In genomic region chr1:115807723-115808122, GRCh38 we compare ENCODE assay signal across 8 cellular contexts. TPM values are rescaled to one million over a fixed set of nuclear protein-coding genes. Genes with fewer than 3 reads are reported as not detected.
DNase-seq lines count a peak whose midpoint lies in the region; ATAC-seq, FAIRE-seq and TF ChIP-seq lines count a peak whose summit lies in the region.

No MANE protein-coding gene starts in this region.

- CTCF ChIA-PET in PC-9 (lab: Charles Lee) (interaction anchor here (0.5 to 1.0 kb wide), 2 partner anchors 173 to 1365 kb away, joined by 5 to 9 read pairs; no protein-coding TSS in a partner anchor), MCF 10A (lab: Yijun Ruan, JAX) (interaction anchor here (0.6 to 5.6 kb wide), 11 partner anchors 11 to 762 kb away, joined by 3 to 37 read pairs (median 4); no protein-coding TSS in a partner anchor)

- DNase-seq in AG20443 (ENCODE audit: low spot score) (peak; percentile 73), GM12891 (ENCODE audit: insufficient read length, low spot score) (no peak), LHCN-M2 (ENCODE audit: low read depth) (peak; percentile 84), PC-9 (peak; percentile 42 to 71), MCF 10A (ENCODE audit: unreplicated experiment) (peak; percentile 82), inferior parietal cortex (ENCODE audit: extremely low spot score) (peak; percentile 85)
- DNase-seq in stimulated activated CD4-positive, alpha-beta T cell treated with anti-CD3 and anti-CD28 coated beads, Interleukin-2, amount 100 ng/mL, for 48 hours = peak; percentile 32 to 44

- no peak overlapping the region for H3K4me3 Mint-ChIP-seq in MCF 10A (ENCODE audit: unreplicated experiment)

- no peak overlapping the region for H3K4me2 ChIP-seq in PC-9

- intact Hi-C loops in PC-9 (cut with micrococcal nuclease; ENCODE audit: unreplicated experiment) = loop anchor here (1.0 to 10.0 kb wide), 3 partner anchors 174 to 690 kb away; no protein-coding TSS in a partner anchor
- intact Hi-C loops in MCF 10A (cut with micrococcal nuclease) = loop anchor here (1.0 to 10.0 kb wide), 3 partner anchors 174 to 677 kb away; no protein-coding TSS in a partner anchor

- H3K4me1 ChIP-seq in PC-9 (replicated peaks; ENCODE audit: insufficient read depth) = no peaks in the 10 kb centered on the region

- H3F3A ChIP-seq in PC-9 (ENCODE audit: insufficient read depth, low read depth) = no peaks in the 10 kb centered on the region

- no peaks in the 10 kb centered on the region for H3K36me3 ChIP-seq in PC-9 (ENCODE audit: low read depth)

- H3K4me3 ChIP-seq in PC-9 = no peak overlapping the region

- no peaks in the 10 kb centered on the region for H3K9me2 ChIP-seq in PC-9 (ENCODE audit: insufficient read depth)

- no peaks in the 10 kb centered on the region for H3K36me3 Mint-ChIP-seq in MCF 10A (ENCODE audit: insufficient read depth, unreplicated experiment)

- no peak for TF ChIP-seq POLR2A in GM12891 (IDR thresholded peaks at IDR 0.05; ENCODE audit: low read depth, low read length)

- H3K79me2 ChIP-seq in PC-9 (ENCODE audit: low read depth) = no peaks in the 10 kb centered on the region

- peak; percentile 51 for FAIRE-seq in GM12891 (lab: Jason Lieb, UNC)

- H3K9me3 Mint-ChIP-seq in MCF 10A (ENCODE audit: unreplicated experiment) = no peaks in the 10 kb centered on the region

- H3K27me3 ChIP-seq in PC-9 (ENCODE audit: insufficient read depth, low read depth) = no peaks in the 10 kb centered on the region

- no peak overlapping the region for H3K27ac Mint-ChIP-seq in MCF 10A (ENCODE audit: low read depth, unreplicated experiment)

- no peak for ATAC-seq in HG03439 (IDR thresholded peaks at IDR 0.05; ENCODE audit: unreplicated experiment)

- BruUV-seq in PC-9 (replicated peaks; lab: Mats Ljungman, UMichigan) = no TSS peak
- no TSS peak for BruUV-seq in MCF 10A (replicated peaks; lab: Mats Ljungman, UMichigan)

- H3K9me3 ChIP-seq in PC-9 (ENCODE audit: insufficient read depth, low read depth) = no peaks in the 10 kb centered on the region

- TF ChIP-seq CTCF in PC-9 (conservative IDR thresholded peaks at IDR 0.05) (peak; percentile 95), MCF 10A (IDR thresholded peaks at IDR 0.05; ENCODE audit: unreplicated experiment) (peak; percentile 62)

- H3K4me1 Mint-ChIP-seq in MCF 10A (ENCODE audit: insufficient read depth, unreplicated experiment) = peaks cover 13% of the 10 kb centered on the region

- no peaks in the 10 kb centered on the region for H4K20me1 ChIP-seq in PC-9 (ENCODE audit: insufficient read depth)

- H2AFZ ChIP-seq in PC-9 = no peak overlapping the region

- no peak overlapping the region for H3K27ac ChIP-seq in PC-9

- POLR2A ChIA-PET in PC-9 (lab: Charles Lee; ENCODE audit: unreplicated experiment) = interaction anchor here (0.6 to 0.7 kb wide), 2 partner anchors 59 to 709 kb away, joined by 5 to 9 read pairs; no protein-coding TSS in a partner anchor
- POLR2A ChIA-PET in MCF 10A (lab: Yijun Ruan, JAX) = interaction anchor here (1.1 to 2.6 kb wide), 3 partner anchors 171 to 213 kb away, joined by 3 to 20 read pairs (median 3); no protein-coding TSS in a partner anchor

- H3K27me3 Mint-ChIP-seq in MCF 10A (ENCODE audit: insufficient read depth, unreplicated experiment) = no peaks in the 10 kb centered on the region

TF ChIP-seq in GM12891, 5 proteins besides CTCF, POLR2A, EP300 and RAD21:
- no peak for TF ChIP-seq POU2F2 (IDR thresholded peaks at IDR 0.05; ENCODE audit: low read depth, low read length)
- TF ChIP-seq PAX5 (IDR thresholded peaks at IDR 0.05; ENCODE audit: insufficient read depth, low read length, severe bottlenecking) = no peak
- no peak for TF ChIP-seq SPI1 (IDR thresholded peaks at IDR 0.05; ENCODE audit: low read depth, low read length)
- no peak for TF ChIP-seq TAF1 (IDR thresholded peaks at IDR 0.05; ENCODE audit: low read depth, low read length)
- no peak for TF ChIP-seq POLR2AphosphoS5 (IDR thresholded peaks at IDR 0.05; ENCODE audit: low read depth, low read length)

RNA-seq across cellular contexts. Expression of gene NHLH2, which starts 33.2 kb away (rescaled TPM):
- polyA plus RNA-seq in GM12891 (2012; ENCODE audit: low read depth, missing spikeins) = not detected
- total RNA-seq in LHCN-M2 (2014; rRNA removed) (0.19 and 0.63 TPM in 2 replicates), PC-9 (2021) (not detected in 2 replicates), MCF 10A (2022) (not detected in 2 replicates)
- polyA plus RNA-seq in LHCN-M2 (2012) = 0.09 TPM

RNA-seq across cellular contexts. Expression of gene CASQ2, which starts 39.2 kb away (rescaled TPM):
- polyA plus RNA-seq in GM12891 (2012; ENCODE audit: low read depth, missing spikeins) = not detected
- total RNA-seq in LHCN-M2 (2014; rRNA removed) (0.17 and 0.19 TPM in 2 replicates), PC-9 (2021) (not detected in 2 replicates), MCF 10A (2022) (not detected in 2 replicates)
- 0.04 TPM for polyA plus RNA-seq in LHCN-M2 (2012)
